In the genomic region with DNA sequence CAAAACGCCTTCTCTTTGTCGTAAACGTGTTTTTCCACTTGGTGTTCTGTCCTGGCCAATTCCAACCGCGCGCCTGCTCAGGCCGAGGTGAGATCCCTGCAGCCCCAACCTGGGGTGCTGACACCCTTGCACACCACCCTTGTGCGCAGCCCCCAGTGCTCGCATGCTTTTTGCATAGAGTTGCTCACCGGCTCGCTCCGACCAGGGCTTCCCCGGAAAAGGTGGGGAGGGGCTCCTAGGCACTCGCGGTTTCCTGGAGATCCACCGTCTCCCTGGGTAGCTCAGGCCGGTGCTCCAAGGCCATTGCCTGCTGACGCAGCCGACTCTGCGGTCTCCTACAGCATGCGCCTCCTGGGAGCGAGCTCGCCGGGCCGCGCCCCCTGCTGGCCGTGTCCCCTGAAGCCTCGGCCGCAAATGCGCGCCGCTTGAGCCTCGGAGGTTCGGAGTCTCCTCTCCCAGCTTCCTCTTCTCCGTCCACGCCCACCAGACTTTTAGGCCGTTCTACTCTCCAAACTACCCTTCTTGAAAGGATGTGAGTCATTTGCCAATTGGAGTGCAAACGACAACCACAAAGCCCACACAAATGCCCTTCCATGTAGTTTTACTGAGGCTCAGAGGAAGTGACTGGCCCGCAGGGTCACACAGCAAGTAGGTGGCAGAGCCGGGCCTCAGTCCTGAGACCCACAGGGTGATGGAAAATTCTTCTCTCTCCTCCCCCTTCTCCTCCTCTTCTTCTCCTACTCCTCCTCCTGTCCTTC, we compare ENCODE assay signal across 8 cellular contexts. TPM values are rescaled to one million over a fixed set of nuclear protein-coding genes. Genes with fewer than 3 reads are reported as not detected.
DNase-seq lines count a peak whose midpoint lies in the region; ATAC-seq and TF ChIP-seq lines count a peak whose summit lies in the region.

No MANE protein-coding gene starts in this region.

- intact Hi-C loops in activated naive CD4-positive, alpha-beta T cell treated with anti-CD3 and anti-CD28 coated beads for 36 hours (cut with micrococcal nuclease), result loop anchor here (1.0 to 2.0 kb wide), 9 partner anchors 42 to 465 kb away; partner anchors contain the start of genes CES2, CIAO2B, CKLF and DYNC1LI2

- no peaks in the 10 kb centered on the region for H3K9me3 Mint-ChIP-seq in GM23338
- peaks cover 2% of the 10 kb centered on the region for H3K9me3 Mint-ChIP-seq in activated naive CD4-positive, alpha-beta T cell treated with anti-CD3 and anti-CD28 coated beads for 36 hours

- H3K4me2 ChIP-seq in GM23338, result peak overlapping the region; percentile 75

- H3K9me2 ChIP-seq in GM23338 (ENCODE audit: insufficient read depth), result no peaks in the 10 kb centered on the region

- H3F3A ChIP-seq in GM23338 (replicated peaks; ENCODE audit: low read depth), result peaks cover 10% of the 10 kb centered on the region; the same call in 1 of the 2 replicates

- H3K36me3 ChIP-seq in ES-I3 (ENCODE audit: insufficient read depth, low read length), result no peaks in the 10 kb centered on the region
- no peaks in the 10 kb centered on the region for H3K36me3 ChIP-seq in GM23338 (ENCODE audit: insufficient read depth)
- H3K36me3 ChIP-seq in SJSA1, result no peaks in the 10 kb centered on the region

- H3K4me3 ChIP-seq in GM23338 (peak overlapping the region; percentile 61), SJSA1 (no peak overlapping the region; the same call in 1 of the 2 replicates)

- H3K27me3 ChIP-seq in GM23338 (ENCODE audit: insufficient read depth), result no peaks in the 10 kb centered on the region
- no peaks in the 10 kb centered on the region for H3K27me3 ChIP-seq in SJSA1 (replicated peaks)

- peak overlapping the region; percentile 100 for H2AFZ ChIP-seq in GM23338

- H3K9me3 ChIP-seq in ES-I3 (ENCODE audit: control insufficient read depth, insufficient read depth, low read length), result no peaks in the 10 kb centered on the region
- no peaks in the 10 kb centered on the region for H3K9me3 ChIP-seq in SJSA1 (replicated peaks)

- peak; percentile 89 to 90 for TF ChIP-seq CTCF in GM23338 (conservative IDR thresholded peaks at IDR 0.05; ENCODE audit: low read depth in 2 of 2)

- H3K27ac Mint-ChIP-seq in GM23338, result peak overlapping the region; percentile 93
- H3K27ac Mint-ChIP-seq in activated naive CD4-positive, alpha-beta T cell treated with anti-CD3 and anti-CD28 coated beads for 36 hours, result peak overlapping the region; percentile 81

- H3K4me1 ChIP-seq in ES-I3 (ENCODE audit: insufficient read depth, low read length) (peaks cover 12% of the 10 kb centered on the region; the same call in 1 of the 2 replicates), GM23338 (ENCODE audit: insufficient read depth) (no peaks in the 10 kb centered on the region), SJSA1 (replicated peaks) (peaks cover 22% of the 10 kb centered on the region)

- no peaks in the 10 kb centered on the region for H4K20me1 ChIP-seq in GM23338 (replicated peaks; ENCODE audit: insufficient read depth)

- no peaks in the 10 kb centered on the region for H3K36me3 Mint-ChIP-seq in GM23338 (ENCODE audit: low read depth)
- H3K36me3 Mint-ChIP-seq in activated naive CD4-positive, alpha-beta T cell treated with anti-CD3 and anti-CD28 coated beads for 36 hours (ENCODE audit: low read depth), result no peaks in the 10 kb centered on the region

- H3K79me2 ChIP-seq in GM23338 (replicated peaks; ENCODE audit: insufficient read depth), result no peaks in the 10 kb centered on the region

- peak; percentile 97 for ATAC-seq in GM23338

- peak overlapping the region; percentile 81 for H3K4me3 Mint-ChIP-seq in GM23338
- H3K4me3 Mint-ChIP-seq in activated naive CD4-positive, alpha-beta T cell treated with anti-CD3 and anti-CD28 coated beads for 36 hours, result peak overlapping the region; percentile 62

- H3K27me3 Mint-ChIP-seq in GM23338 (ENCODE audit: insufficient read depth, low read depth, poor library complexity), result peaks cover 8% of the 10 kb centered on the region
- H3K27me3 Mint-ChIP-seq in activated naive CD4-positive, alpha-beta T cell treated with anti-CD3 and anti-CD28 coated beads for 36 hours (ENCODE audit: low read depth), result no peaks in the 10 kb centered on the region

- DNase-seq in GM23338 (ENCODE audit: low spot score) (peak; percentile 94), Kasumi-1 (lab: John Stamatoyannopoulos, UW) (peak; percentile 100), SJSA1 (ENCODE audit: low read depth in 1 of 2, low spot score in 2 of 2) (peak; percentile 98 to 99), globus pallidus (ENCODE audit: low spot score) (peak; percentile 81), non-pigmented ciliary epithelial cell (ENCODE audit: low read depth) (peak; percentile 98), superior temporal gyrus (ENCODE audit: extremely low spot score) (peak; percentile 86)
- DNase-seq in activated naive CD4-positive, alpha-beta T cell treated with anti-CD3 and anti-CD28 coated beads for 36 hours, result peak; percentile 93

- peaks cover 11% of the 10 kb centered on the region for H3K4me1 Mint-ChIP-seq in GM23338
- peaks cover 38% of the 10 kb centered on the region for H3K4me1 Mint-ChIP-seq in activated naive CD4-positive, alpha-beta T cell treated with anti-CD3 and anti-CD28 coated beads for 36 hours (ENCODE audit: low read depth)

- CTCF ChIA-PET in activated naive CD4-positive, alpha-beta T cell treated with anti-CD3 and anti-CD28 coated beads for 36 hours (lab: Charles Lee), result interaction anchor here (0.6 to 1.7 kb wide), 14 partner anchors 14 to 297 kb away, joined by 3 to 18 read pairs (median 3); partner anchors contain the start of genes NAE1 and RRAD

- H3K27ac ChIP-seq in GM23338 (ENCODE audit: low read depth), result 0 out of 2 replicates have a peak overlapping the region, but pooled peaks have one; percentile 39
- no peak overlapping the region for H3K27ac ChIP-seq in SJSA1

- peak overlapping the region; percentile 48 for H3K9ac ChIP-seq in ES-I3 (ENCODE audit: low read depth, low read length)

TF ChIP-seq in GM23338, 12 proteins besides CTCF, POLR2A, EP300 and RAD21 (continues in another document):
- TF ChIP-seq CREB1 (CRISPR knock-in tag; IDR thresholded peaks at IDR 0.05; ENCODE audit: low read depth), result peak; percentile 76

RNA-seq across cellular contexts. Expression of gene PDP2, which starts 7.2 kb away (rescaled TPM):
- total RNA-seq in GM23338 (2014; rRNA removed; shearing (Covaris generic)), result 23.2 and 37.9 TPM in 2 replicates
- 8.2 and 9.0 TPM in 2 replicates for polyA plus RNA-seq in GM23338 (2016; fragmentation: Nextera tagmentation; extraction: Ambion mirVana)
- total RNA-seq in SJSA1 (2014; rRNA removed; shearing (Covaris generic)), result 2.3 and 5.0 TPM in 2 replicates
- total RNA-seq in activated naive CD4-positive, alpha-beta T cell treated with anti-CD3 and anti-CD28 coated beads for 36 hours, result 10 to 100 TPM; 18.8 to 20.6 TPM

RNA-seq across cellular contexts. Expression of gene CA7, which starts 28.9 kb away (rescaled TPM):
- total RNA-seq in GM23338 (2014; rRNA removed; shearing (Covaris generic)), result 2.5 and 2.8 TPM in 2 replicates
- polyA plus RNA-seq in GM23338 (2016; fragmentation: Nextera tagmentation; extraction: Ambion mirVana), result 2.1 and 2.6 TPM in 2 replicates
- not detected in 2 replicates for total RNA-seq in SJSA1 (2014; rRNA removed; shearing (Covaris generic))
- total RNA-seq in activated naive CD4-positive, alpha-beta T cell treated with anti-CD3 and anti-CD28 coated beads for 36 hours, result not detected

RNA-seq across cellular contexts. Expression of gene NAE1, which starts 42.3 kb away (rescaled TPM):
- 139 and 160 TPM in 2 replicates for total RNA-seq in GM23338 (2014; rRNA removed; shearing (Covaris generic))
- polyA plus RNA-seq in GM23338 (2016; fragmentation: Nextera tagmentation; extraction: Ambion mirVana), result 204 and 209 TPM in 2 replicates
- 78.8 and 80.9 TPM in 2 replicates for total RNA-seq in SJSA1 (2014; rRNA removed; shearing (Covaris generic))
- 100 to 1,000 TPM; 108 to 115 TPM for total RNA-seq in activated naive CD4-positive, alpha-beta T cell treated with anti-CD3 and anti-CD28 coated beads for 36 hours

RNA-seq across cellular contexts. Expression of gene CDH16, which starts 45.6 kb away (rescaled TPM):
- total RNA-seq in GM23338 (2014; rRNA removed; shearing (Covaris generic)), result not detected in 2 replicates
- polyA plus RNA-seq in GM23338 (2016; fragmentation: Nextera tagmentation; extraction: Ambion mirVana), result not detected in 2 replicates
- not detected in 2 replicates for total RNA-seq in SJSA1 (2014; rRNA removed; shearing (Covaris generic))
- not detected for total RNA-seq in activated naive CD4-positive, alpha-beta T cell treated with anti-CD3 and anti-CD28 coated beads for 36 hours

RNA-seq across cellular contexts. Expression of gene RRAD, which starts 52.2 kb away (rescaled TPM):
- total RNA-seq in GM23338 (2014; rRNA removed; shearing (Covaris generic)), result not detected in 2 replicates
- polyA plus RNA-seq in GM23338 (2016; fragmentation: Nextera tagmentation; extraction: Ambion mirVana), result 0.18 and 0.52 TPM in 2 replicates
- total RNA-seq in SJSA1 (2014; rRNA removed; shearing (Covaris generic)), result 0.16 and 0.39 TPM in 2 replicates
- total RNA-seq in activated naive CD4-positive, alpha-beta T cell treated with anti-CD3 and anti-CD28 coated beads for 36 hours, result under 1 TPM in 1 of 2 experiments, not detected in 1; 0.25 TPM
